In genomic region chr10:76296885-76297775, GRCh38 we compare ENCODE assay signal across 1 cellular context.
TF ChIP-seq lines count a peak whose summit lies in the region.

No MANE protein-coding gene starts in this region.

TF ChIP-seq in IMR-90, 13 proteins besides CTCF, POLR2A, EP300 and RAD21 (continued from another document):
- TF ChIP-seq MAFK (IDR thresholded peaks at IDR 0.05; ENCODE audit: low read depth, low read length): no peak
